8 cellular contexts compared by ENCODE assay signal in genomic region chr7:105656922-105657521, GRCh38.
DNase-seq lines count a peak whose midpoint lies in the region; ATAC-seq and TF ChIP-seq lines count a peak whose summit lies in the region.

No MANE protein-coding gene starts in this region.

- H4K20me1 ChIP-seq in OCI-LY7 (ENCODE audit: insufficient read depth, low read length) (no peaks in the 10 kb centered on the region), hepatocyte (ENCODE audit: insufficient read depth, poor library complexity, severe bottlenecking) (peaks cover 10% of the 10 kb centered on the region)

- ATAC-seq in GM18909 (IDR thresholded peaks at IDR 0.05; ENCODE audit: poor library complexity, unreplicated experiment), result no peak

- no TSS peak for BruUV-seq in OCI-LY7 (replicated peaks; lab: Mats Ljungman, UMichigan)

- H3K36me3 ChIP-seq in OCI-LY7 (ENCODE audit: insufficient read depth, low read length) (no peaks in the 10 kb centered on the region), hepatocyte (replicated peaks; ENCODE audit: insufficient read depth, low read depth) (no peaks in the 10 kb centered on the region)

- H3K79me2 ChIP-seq in OCI-LY7 (ENCODE audit: insufficient read depth, low read depth, low read length), result no peaks in the 10 kb centered on the region
- H3K79me2 ChIP-seq in hepatocyte, result no peaks in the 10 kb centered on the region

- in situ Hi-C loops in GM13977 (cut with MboI; ENCODE audit: low pct_unique_long_range_greater_than_20kb, low sequenced_read_pairs, unreplicated experiment), result no loop called here

- H2AFZ ChIP-seq in OCI-LY7 (ENCODE audit: low read length) (no peak overlapping the region), hepatocyte (no peak overlapping the region)

- no peaks in the 10 kb centered on the region for H3K4me1 ChIP-seq in OCI-LY7 (ENCODE audit: insufficient read depth, low read length, poor library complexity, severe bottlenecking)
- peaks cover 12% of the 10 kb centered on the region for H3K4me1 ChIP-seq in hepatocyte (ENCODE audit: insufficient read depth)

- DNase-seq in AG04449 (ENCODE audit: low read depth, low spot score) (no peak), GM13977 (ENCODE audit: low spot score) (peak; percentile 76), OCI-LY7 (ENCODE audit: low spot score) (peak; percentile 66), activated T-helper 1 cell treated with Interleukin-2 at 50 U/mL for 16 hours (ENCODE audit: low read depth) (peak; percentile 52), hepatocyte (ENCODE audit: low spot score) (no peak), NCI-H1048 (lab: John Stamatoyannopoulos, UW) (no peak)
- peak; percentile 72 to 75 for DNase-seq in stimulated activated CD4-positive, alpha-beta T cell treated with anti-CD3 and anti-CD28 coated beads, Interleukin-4, amount 100 ng/mL, for 48 hours (ENCODE audit: low read depth in 2 of 2)

- CTCF ChIA-PET in AG04449 (lab: Yijun Ruan, JAX) (interaction anchor here (0.6 to 3.1 kb wide), 26 partner anchors 9 to 497 kb away, joined by 3 to 26 read pairs (median 4); no protein-coding TSS in a partner anchor), OCI-LY7 (lab: Charles Lee; ENCODE audit: unreplicated experiment) (interaction anchor here (1.3 to 1.5 kb wide), 2 partner anchors 250 to 386 kb away, joined by 3 to 9 read pairs; no protein-coding TSS in a partner anchor)

- intact Hi-C loops in OCI-LY7 (cut with micrococcal nuclease; ENCODE audit: unreplicated experiment), result no loop called here

- no peak overlapping the region for H3K27ac ChIP-seq in OCI-LY7 (ENCODE audit: low read depth, low read length, poor library complexity, severe bottlenecking)
- H3K27ac ChIP-seq in hepatocyte, result no peak overlapping the region

- POLR2A ChIA-PET in AG04449 (lab: Yijun Ruan, JAX), result no interaction called here
- POLR2A ChIA-PET in OCI-LY7 (lab: Charles Lee), result interaction anchor here (0.6 to 0.9 kb wide), 2 partner anchors 37 to 374 kb away, joined by 3 to 4 read pairs; no protein-coding TSS in a partner anchor

- H3K9me2 ChIP-seq in OCI-LY7 (ENCODE audit: insufficient read depth, low read length), result no peaks in the 10 kb centered on the region
- H3K9me2 ChIP-seq in hepatocyte (replicated peaks; ENCODE audit: insufficient read depth), result no peaks in the 10 kb centered on the region

- H3K4me2 ChIP-seq in OCI-LY7 (ENCODE audit: low read length), result no peak overlapping the region
- H3K4me2 ChIP-seq in hepatocyte, result no peak overlapping the region

- H3K4me3 ChIP-seq in AG04449 (ENCODE audit: low read depth, low read length), result no peak overlapping the region
- H3K4me3 ChIP-seq in OCI-LY7 (ENCODE audit: low read depth, low read length, poor library complexity, severe bottlenecking), result no peak overlapping the region
- H3K4me3 ChIP-seq in hepatocyte, result no peak overlapping the region

- TF ChIP-seq CTCF in AG04449 (IDR thresholded peaks at IDR 0.05; ENCODE audit: insufficient read depth, low read length, missing control alignments), result peak; percentile 47
- peak; percentile 80 for TF ChIP-seq CTCF in GM13977 (IDR thresholded peaks at IDR 0.05; ENCODE audit: extremely low read depth, insufficient read depth, missing control alignments)
- peak; percentile 92 for TF ChIP-seq CTCF in OCI-LY7 (conservative IDR thresholded peaks at IDR 0.05; ENCODE audit: low read length)
- TF ChIP-seq CTCF in hepatocyte (IDR thresholded peaks at IDR 0.05; ENCODE audit: poor library complexity), result peak; percentile 46

- H3K27me3 ChIP-seq in hepatocyte, result no peaks in the 10 kb centered on the region

- no peaks in the 10 kb centered on the region for H3K9me3 ChIP-seq in OCI-LY7 (ENCODE audit: low read length)
- H3K9me3 ChIP-seq in hepatocyte (ENCODE audit: low read depth), result no peaks in the 10 kb centered on the region

- whole genome bisulfite sequencing in hepatocyte (ENCODE audit: low lambda C conversion rate, missing lambda C conversion rate), result 68% methylated on average over 7 of the region's 7 CpGs

Comparison
In these comparisons a context has a peak if more than half of its experiments do, and no peak if none do; other contexts are left out.
1. DNase-seq: peak in GM13977 (single experiment), OCI-LY7 (single experiment), activated T-helper 1 cell treated with Interleukin-2 at 50 U/mL for 16 hours (single experiment) and stimulated activated CD4-positive, alpha-beta T cell treated with anti-CD3 and anti-CD28 coated beads, Interleukin-4, amount 100 ng/mL, for 48 hours (2 of 2); none in AG04449 (single experiment), hepatocyte (single experiment) and NCI-H1048 (single experiment).
2. Peak in every context shown above with its lines, with median percentiles within 50 percentile points of each other: CTCF ChIP-seq.